ENCODE assay signal across 7 cellular contexts in genomic region chrX:91753022-91753421, GRCh38. TPM values are rescaled to one million over a fixed set of nuclear protein-coding genes. Genes with fewer than 3 reads are reported as not detected.
"Had no signal": no experiment of that assay in that cellular context is flagged by ENCODE, and none has a peak within 500 bp of the region (broad histone marks: within the 10 kb centered on the region; RNA-seq: fewer than 3 reads in every experiment).

No MANE protein-coding gene starts in this region.

RNA-seq across cellular contexts. Expression of gene PCDH11X, which starts 26.2 kb away (rescaled TPM):
- total RNA-seq: endothelial cell of umbilical vein, epithelial cell of proximal tubule, foreskin keratinocyte, left ventricle myocardium superior, mononuclear cell, natural killer cell, right lobe of liver had no signal
